ENCODE assay signal across 9 cellular contexts in genomic region chrX:68693481-68694410, GRCh38. TPM values are rescaled to one million over a fixed set of nuclear protein-coding genes. Genes with fewer than 3 reads are reported as not detected.
DNase-seq lines count a peak whose midpoint lies in the region; ATAC-seq, FAIRE-seq and TF ChIP-seq lines count a peak whose summit lies in the region.
"Had no signal": no experiment of that assay in that cellular context is flagged by ENCODE, and none has a peak within 500 bp of the region (broad histone marks: within the 10 kb centered on the region; RNA-seq: fewer than 3 reads in every experiment).

No MANE protein-coding gene starts in this region.

- ATAC-seq in activated CD8-positive, alpha-beta T cell treated with anti-CD3 and anti-CD28 coated beads for 36 hours, result peak; percentile 46
- no peak for ATAC-seq in naive thymus-derived CD8-positive, alpha-beta T cell
- ATAC-seq in GM18858 (IDR thresholded peaks at IDR 0.05; ENCODE audit: unreplicated experiment), result no peak

- POLR2A ChIA-PET in activated CD8-positive, alpha-beta T cell treated with anti-CD3 and anti-CD28 coated beads for 36 hours (lab: Charles Lee), result no interaction called here
- POLR2A ChIA-PET in naive thymus-derived CD8-positive, alpha-beta T cell (lab: Charles Lee), result interaction anchor here (0.6 kb wide), 1 partner anchor 63 kb away, joined by 3 read pairs; no protein-coding TSS in a partner anchor

- FAIRE-seq in frontal cortex (lab: Jason Lieb, UNC), result no peak

- H3K4me3 Mint-ChIP-seq in activated CD8-positive, alpha-beta T cell treated with anti-CD3 and anti-CD28 coated beads for 36 hours, result peak overlapping the region; percentile 49
- peak overlapping the region in 8 of 10 donors; percentile 4 to 52 (median 34) for H3K4me3 Mint-ChIP-seq in naive thymus-derived CD8-positive, alpha-beta T cell

- no peaks in the 10 kb centered on the region for H3K9me3 ChIP-seq in HUES64 (ENCODE audit: insufficient read depth, low read depth, low read length)

- DNase-seq in NCI-H524 (lab: John Stamatoyannopoulos, UW) (peak; percentile 70 to 82), NCI-H524 treated with DMSO at 0.1 percent for 48 hours (lab: John Stamatoyannopoulos, UW) (no peak), frontal cortex (ENCODE audit: low spot score in 2 of 2) (peak; percentile 50 to 73), cortex of kidney (lab: John Stamatoyannopoulos, UW) (no peak)
- peak; percentile 13 for DNase-seq in activated CD8-positive, alpha-beta T cell treated with anti-CD3 and anti-CD28 coated beads for 36 hours
- DNase-seq in naive thymus-derived CD8-positive, alpha-beta T cell, result no peak

- H3K27ac ChIP-seq in HUES64 (ENCODE audit: low read depth, low read length), result no peak overlapping the region
- H3K27ac ChIP-seq: C4-2B had no signal

- intact Hi-C loops in activated CD8-positive, alpha-beta T cell treated with anti-CD3 and anti-CD28 coated beads for 36 hours (cut with micrococcal nuclease), result no loop called here

- TF ChIP-seq CTCF in activated CD8-positive, alpha-beta T cell treated with anti-CD3 and anti-CD28 coated beads for 36 hours (IDR thresholded peaks at IDR 0.05), result no peak

- H3K27me3 Mint-ChIP-seq in activated CD8-positive, alpha-beta T cell treated with anti-CD3 and anti-CD28 coated beads for 36 hours, result peaks cover 15% of the 10 kb centered on the region
- peaks cover 5 to 32% (median 6%) of the 10 kb centered on the region in 5 donors for H3K27me3 Mint-ChIP-seq in naive thymus-derived CD8-positive, alpha-beta T cell

- H3K36me3 Mint-ChIP-seq in activated CD8-positive, alpha-beta T cell treated with anti-CD3 and anti-CD28 coated beads for 36 hours (ENCODE audit: low read depth), result no peaks in the 10 kb centered on the region
- no peaks in the 10 kb centered on the region for H3K36me3 Mint-ChIP-seq in naive thymus-derived CD8-positive, alpha-beta T cell

- peaks cover 3% of the 10 kb centered on the region for H3K4me1 Mint-ChIP-seq in activated CD8-positive, alpha-beta T cell treated with anti-CD3 and anti-CD28 coated beads for 36 hours (ENCODE audit: low read depth)
- peaks cover 0 to 7% (median 2%) of the 10 kb centered on the region in 4 donors for H3K4me1 Mint-ChIP-seq in naive thymus-derived CD8-positive, alpha-beta T cell

- H3K27ac Mint-ChIP-seq in activated CD8-positive, alpha-beta T cell treated with anti-CD3 and anti-CD28 coated beads for 36 hours, result no peak overlapping the region
- H3K27ac Mint-ChIP-seq in naive thymus-derived CD8-positive, alpha-beta T cell, result no peak overlapping the region

- H3K4me3 ChIP-seq in HUES64 (ENCODE audit: low read length), result peak overlapping the region; percentile 64

- CTCF ChIA-PET in activated CD8-positive, alpha-beta T cell treated with anti-CD3 and anti-CD28 coated beads for 36 hours (lab: Charles Lee), result no interaction called here

- peaks cover 18% of the 10 kb centered on the region for H3K4me1 ChIP-seq in HUES64 (ENCODE audit: insufficient read depth, low read length)

- H3K36me3 ChIP-seq in HUES64 (ENCODE audit: insufficient read depth, low read length), result no peaks in the 10 kb centered on the region

- H3K9me3 Mint-ChIP-seq in activated CD8-positive, alpha-beta T cell treated with anti-CD3 and anti-CD28 coated beads for 36 hours, result no peaks in the 10 kb centered on the region
- no peaks in the 10 kb centered on the region for H3K9me3 Mint-ChIP-seq in naive thymus-derived CD8-positive, alpha-beta T cell

- 1% methylated on average over 81 of the region's 81 CpGs for WGBS in HUES64

- H3K27me3 ChIP-seq in HUES64 (ENCODE audit: insufficient read depth, low read length), result peaks cover 11% of the 10 kb centered on the region

- H3K9ac ChIP-seq in HUES64 (ENCODE audit: low read depth, low read length), result no peak overlapping the region; the same call in 1 of the 2 replicates

RNA-seq across cellular contexts. Expression of gene STARD8, which starts 46.3 kb away (rescaled TPM):
- polyA plus RNA-seq in HUES64 (2013, experiment 1 of 2), result 1.8 TPM
- 2.8 TPM for polyA plus RNA-seq in HUES64 (2013, experiment 2 of 2)
- total RNA-seq in activated CD8-positive, alpha-beta T cell treated with anti-CD3 and anti-CD28 coated beads for 36 hours, result under 1 TPM; 0.36 to 0.38 TPM
- total RNA-seq in frontal cortex, result 1.6 TPM
- total RNA-seq in naive thymus-derived CD8-positive, alpha-beta T cell, result under 1 TPM; 0.14 to 0.31 TPM
- not detected for polyA plus RNA-seq in naive thymus-derived CD8-positive, alpha-beta T cell

Comparison
In these comparisons a context has a peak if more than half of its experiments do, and no peak if none do; other contexts are left out.
1. DNase-seq: peak in NCI-H524 (2 of 2), activated CD8-positive, alpha-beta T cell treated with anti-CD3 and anti-CD28 coated beads for 36 hours (single experiment) and frontal cortex (2 of 2); none in NCI-H524 treated with DMSO at 0.1 percent for 48 hours (single experiment), naive thymus-derived CD8-positive, alpha-beta T cell (0 of 10) and cortex of kidney (single experiment).